8 cellular contexts compared by ENCODE assay signal in the genomic region with DNA sequence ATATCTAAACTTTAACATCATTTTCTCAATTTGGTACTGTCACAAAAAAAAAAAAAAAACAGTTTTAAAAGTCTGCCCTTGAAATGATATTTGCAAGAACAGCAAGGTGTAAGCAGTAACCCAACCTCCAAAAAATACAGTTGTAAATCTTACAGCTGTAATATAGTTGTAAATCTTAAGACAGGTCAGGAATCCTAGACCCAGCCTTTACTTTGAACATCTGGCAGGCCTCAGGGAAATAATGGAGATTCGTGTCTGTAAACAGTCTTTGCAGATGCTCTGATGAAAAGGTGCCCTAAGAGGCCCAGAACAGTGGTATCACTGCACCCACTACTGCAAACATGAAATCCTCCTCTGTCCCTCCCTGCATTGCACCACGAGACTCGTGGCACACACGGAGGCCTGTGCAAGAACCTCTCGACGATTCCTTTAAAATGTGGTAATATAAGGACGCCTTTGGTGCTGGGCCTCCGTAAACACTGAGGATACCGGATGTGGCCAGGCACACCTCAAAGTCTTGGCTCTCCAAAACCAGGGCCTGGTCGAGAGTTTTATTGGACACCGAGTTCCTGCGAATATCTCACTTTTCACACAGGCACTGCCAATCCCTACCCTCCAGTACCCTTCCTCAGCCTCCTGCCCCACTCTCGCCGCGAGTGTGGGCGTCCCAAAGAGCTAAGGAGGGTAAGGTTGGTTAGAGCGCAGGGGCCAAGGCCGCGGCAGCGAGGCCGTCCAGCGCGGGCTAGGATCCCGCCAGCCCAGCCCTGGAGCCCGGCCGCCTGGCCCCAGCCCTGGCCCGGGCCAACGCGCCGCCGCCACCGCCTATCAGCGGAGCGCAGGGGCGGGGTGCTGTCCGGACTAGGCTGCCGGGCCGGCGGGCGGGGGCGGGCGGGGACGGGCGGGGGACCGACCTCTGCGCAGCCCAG. TPM values are rescaled to one million over a fixed set of nuclear protein-coding genes. Genes with fewer than 3 reads are reported as not detected.
DNase-seq lines count a peak whose midpoint lies in the region; ATAC-seq and TF ChIP-seq lines count a peak whose summit lies in the region.

No MANE protein-coding gene starts in this region.

- TF ChIP-seq CTCF in adrenal gland (IDR thresholded peaks at IDR 0.05): no peak

- WGBS in adrenal gland, 4 donors: 14 to 34% (median 22%) methylated on average over 13 to 46 of the region's 46 CpGs

- H3K36me3 ChIP-seq in SK-N-MC (ENCODE audit: insufficient read depth, low read length): no peaks in the 10 kb centered on the region
- no peaks in the 10 kb centered on the region for H3K36me3 ChIP-seq in adrenal gland (replicated peaks in 1 of 2)
- no peaks in the 10 kb centered on the region for H3K36me3 ChIP-seq in rectal smooth muscle tissue (ENCODE audit: control insufficient read depth, insufficient read depth, low read length)

- no peaks in the 10 kb centered on the region for H3K9me3 ChIP-seq in SK-N-MC (ENCODE audit: low read depth, low read length)
- H3K9me3 ChIP-seq in adrenal gland (replicated peaks in 1 of 3): no peaks in the 10 kb centered on the region

- H3K4me3 ChIP-seq in SK-N-MC: peak overlapping the region; percentile 79
- H3K4me3 ChIP-seq in adrenal gland: peak overlapping the region in 2 of 4 donors; percentile 20 to 92
- H3K4me3 ChIP-seq in rectal smooth muscle tissue (ENCODE audit: low read length): peak overlapping the region; percentile 86

- DNase-seq in ELR (ENCODE audit: low read depth) (peak; percentile 78), HUDEP-2 (lab: John Stamatoyannopoulos, UW; ENCODE audit: unreplicated experiment in 76 of 76) (peak in 58 of 76 experiments; percentile 9 to 68 (median 44)), SK-N-MC (ENCODE audit: low read depth, low spot score) (no peak), adrenal gland (peak in 6 of 7 donors; percentile 57 to 77 (median 71)), left ventricle myocardium superior (peak; percentile 90), NCI-H128 (lab: John Stamatoyannopoulos, UW; ENCODE audit: unreplicated experiment) (no peak)

- H3K4me1 ChIP-seq in adrenal gland (replicated peaks in 1 of 2) (peaks cover 17 to 61% of the 10 kb centered on the region in 2 donors), rectal smooth muscle tissue (ENCODE audit: control insufficient read depth, insufficient read depth, low read length) (peaks cover 34% of the 10 kb centered on the region)

- H3K27ac ChIP-seq in SK-N-MC: no peak overlapping the region
- peak overlapping the region in 4 of 5 donors; percentile 60 to 99 (median 80) for H3K27ac ChIP-seq in adrenal gland
- peak overlapping the region; percentile 91 for H3K27ac ChIP-seq in rectal smooth muscle tissue (ENCODE audit: low read depth, low read length)

- H3K27me3 ChIP-seq in adrenal gland (no peaks in the 10 kb centered on the region), rectal smooth muscle tissue (ENCODE audit: control insufficient read depth, insufficient read depth, low read length) (no peaks in the 10 kb centered on the region)

- ATAC-seq in GM21423 (IDR thresholded peaks at IDR 0.05; ENCODE audit: unreplicated experiment) (peak; percentile 72), left ventricle myocardium superior (peak; percentile 90)

- intact Hi-C loops in adrenal gland (cut with DNase I) (no loop called here), left ventricle myocardium superior (cut with micrococcal nuclease) (loop anchor here (5.0 kb wide), 1 partner anchor 87 kb away; no protein-coding TSS in a partner anchor)

- peak overlapping the region; percentile 53 for H3K9ac ChIP-seq in SK-N-MC (ENCODE audit: insufficient read length)
- peak overlapping the region; percentile 67 for H3K9ac ChIP-seq in rectal smooth muscle tissue (ENCODE audit: low read length)

- TF ChIP-seq POLR2A in adrenal gland (IDR thresholded peaks at IDR 0.05): no peak

RNA-seq across cellular contexts. Expression of gene REEP3, which starts 0.5 kb away (rescaled TPM):
- 10 to 100 TPM; 36.9 to 79.8 (median 53.7) TPM for total RNA-seq in adrenal gland
- 10 to 100 TPM in 1 of 3 donors, 1 to 10 TPM in 2; 5.1 to 49.3 (median 9.3) TPM for polyA plus RNA-seq in adrenal gland
- 17.4 TPM for total RNA-seq in left ventricle myocardium superior

RNA-seq across cellular contexts. Expression of gene JMJD1C, which starts 54.9 kb away (rescaled TPM):
- 100 to 1,000 TPM in 2 of 8 donors, 10 to 100 TPM in 6; 36.0 to 124 (median 57.2) TPM for total RNA-seq in adrenal gland
- 10 to 100 TPM; 36.1 to 64.4 (median 48.1) TPM for polyA plus RNA-seq in adrenal gland
- total RNA-seq in left ventricle myocardium superior: 32.7 TPM

Comparison
In these comparisons a context has a peak if more than half of its experiments do, and no peak if none do; other contexts are left out.
1. DNase-seq: peak in ELR (single experiment), HUDEP-2 (58 of 76), adrenal gland (6 of 7) and left ventricle myocardium superior (single experiment); none in SK-N-MC (single experiment) and NCI-H128 (single experiment).